20 cellular contexts compared by ENCODE assay signal in the genomic region with DNA sequence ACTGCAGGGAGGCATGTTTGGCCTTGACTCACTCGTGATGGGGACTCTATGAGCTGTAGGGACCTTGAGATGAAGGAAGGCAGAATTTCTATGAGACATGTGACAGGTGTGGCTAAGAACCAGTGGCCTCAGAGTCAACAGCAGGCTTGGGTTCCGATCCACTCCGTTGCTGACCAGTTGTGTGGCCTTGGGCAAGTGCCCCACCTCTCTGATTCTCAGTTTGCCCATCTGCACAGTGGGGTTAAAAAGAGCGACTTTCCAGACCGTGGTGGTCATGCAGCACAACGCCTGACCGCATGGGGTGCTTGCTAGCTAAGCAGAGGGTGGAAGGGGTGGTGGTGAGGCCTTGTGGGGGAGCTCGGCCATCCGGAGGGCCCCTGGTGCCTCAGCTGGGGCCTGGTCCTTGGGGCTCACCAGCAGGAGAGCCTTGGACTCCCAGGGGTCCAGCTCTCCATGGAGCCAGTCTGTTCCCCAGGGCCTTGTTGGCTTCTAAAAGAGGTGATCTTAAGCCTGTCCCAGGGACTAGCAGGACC.
"Had no signal": no experiment of that assay in that cellular context is flagged by ENCODE, and none has a peak within 500 bp of the region (broad histone marks: within the 10 kb centered on the region; RNA-seq: fewer than 3 reads in every experiment).

No MANE protein-coding gene starts in this region.

- ATAC-seq: esophagus mucosa, heart right ventricle, left lobe of liver had no signal

- H3K27me3 ChIP-seq: heart right ventricle, right atrium auricular region, sigmoid colon, testis, transverse colon had no signal

- H3K9me3 ChIP-seq: heart right ventricle, right atrium auricular region, sigmoid colon, testis, transverse colon had no signal

- H3K27ac ChIP-seq: heart right ventricle, right atrium auricular region, sigmoid colon, skin epidermis, testis, transverse colon had no signal

- H3K27ac Mint-ChIP-seq: memory B cell; nephron; stimulated activated naive CD8-positive, alpha-beta T cell treated with anti-CD3 and anti-CD28 coated beads, Interleukin-15, Interleukin-2, amounts not matched to agents 100 ng/mL and 50 ng/mL, for 24 hours had no signal

- H3K4me3 Mint-ChIP-seq: memory B cell; nephron; stimulated activated naive CD8-positive, alpha-beta T cell treated with anti-CD3 and anti-CD28 coated beads, Interleukin-15, Interleukin-2, amounts not matched to agents 100 ng/mL and 50 ng/mL, for 24 hours had no signal

- DNase-seq: effector memory CD4-positive, alpha-beta T cell; heart right ventricle; hypothalamus; midbrain; naive B cell; sigmoid colon; stimulated activated CD4-positive, alpha-beta T cell treated with anti-CD3 and anti-CD28 coated beads, Interleukin-12 subunit alpha, Interleukin-12 subunit beta, amount 100 ng/mL, for 4 hours; stimulated activated CD4-positive, alpha-beta T cell treated with anti-CD3 and anti-CD28 coated beads, Interleukin-2, amount 100 ng/mL, for 48 hours; testis; transverse colon had no signal

- H3K36me3 Mint-ChIP-seq: memory B cell, naive B cell had no signal

- FAIRE-seq: endometrium, frontal cortex, islet of Langerhans had no signal

- H3K9me3 Mint-ChIP-seq: memory B cell; naive B cell; nephron; stimulated activated naive CD8-positive, alpha-beta T cell treated with anti-CD3 and anti-CD28 coated beads, Interleukin-15, Interleukin-2, amounts not matched to agents 100 ng/mL and 50 ng/mL, for 24 hours had no signal

- H3K4me1 ChIP-seq: heart right ventricle, right atrium auricular region, sigmoid colon, testis, transverse colon had no signal

- H3K4me3 ChIP-seq: heart right ventricle, right atrium auricular region, sigmoid colon, skin epidermis, testis, transverse colon had no signal

- H3K36me3 ChIP-seq: heart right ventricle, right atrium auricular region, transverse colon had no signal

- H3K27me3 Mint-ChIP-seq: memory B cell; naive B cell; stimulated activated naive CD8-positive, alpha-beta T cell treated with anti-CD3 and anti-CD28 coated beads, Interleukin-15, Interleukin-2, amounts not matched to agents 100 ng/mL and 50 ng/mL, for 24 hours had no signal

- H3K4me1 Mint-ChIP-seq: memory B cell, naive B cell, nephron had no signal
